ENCODE assay signal across 31 cellular contexts in genomic region chr16:80622007-80622406, GRCh38.
"Had no signal": no experiment of that assay in that cellular context is flagged by ENCODE, and none has a peak within 500 bp of the region (broad histone marks: within the 10 kb centered on the region; RNA-seq: fewer than 3 reads in every experiment).

No MANE protein-coding gene starts in this region.

- H3K36me3 ChIP-seq: brain microvascular endothelial cell, gastroesophageal sphincter had no signal

- DNase-seq: activated CD4-positive, alpha-beta memory T cell treated with anti-CD3 and anti-CD28 coated beads, Interleukin-2, amount 10 ng/mL, durations not matched to agents 7 days and 5 days; activated CD4-positive, alpha-beta T cell treated with anti-CD3 and anti-CD28 coated beads for 36 hours; activated CD4-positive, alpha-beta T cell treated with anti-CD3 and anti-CD28 coated beads, Interleukin-2, amount 10 ng/mL, durations not matched to agents 7 days and 5 days; activated CD4-positive, alpha-beta T cell treated with anti-CD3 and anti-CD28 coated beads, Interleukin-2, amount 50 U/mL, for 4 hours; activated CD4-positive, CD25-positive, alpha-beta regulatory T cell; activated CD4-positive, CD25-positive, alpha-beta regulatory T cell treated with anti-CD3 and anti-CD28 coated beads, Interleukin-2, amount 50 U/mL, for 72 hours; activated CD8-positive, alpha-beta memory T cell treated with anti-CD3 and anti-CD28 coated beads, Interleukin-2, amount 10 ng/mL, durations not matched to agents 7 days and 5 days; activated CD8-positive, alpha-beta memory T cell treated with anti-CD3 and anti-CD28 coated beads, Interleukin-2, amount 50 U/mL, for 4 hours; activated gamma-delta T cell; activated naive CD4-positive, alpha-beta T cell; activated naive CD4-positive, alpha-beta T cell treated with anti-CD3 and anti-CD28 coated beads, Interleukin-2, amount 10 ng/mL, durations not matched to agents 7 days and 5 days; activated naive CD8-positive, alpha-beta T cell treated with anti-CD3 and anti-CD28 coated beads, Interleukin-2, amount 10 ng/mL, durations not matched to agents 7 days and 5 days; activated T-cell treated with anti-CD3 and anti-CD28 coated beads, Interleukin-2, amount 50 U/mL, for 1 hour; activated T-cell treated with anti-CD3 and anti-CD28 coated beads, Interleukin-2, amount 50 U/mL, for 72 hours; amniotic stem cell; anterior cingulate cortex; brain microvascular endothelial cell; dorsolateral prefrontal cortex; effector memory CD4-positive, alpha-beta T cell; erythroblast; esophagus squamous epithelium; foreskin melanocyte; heart right ventricle; T-helper 1 cell; T-helper 17 cell; T1000 had no signal

- H3K9me3 ChIP-seq: esophagus squamous epithelium had no signal

- ATAC-seq: activated CD4-positive, alpha-beta T cell treated with anti-CD3 and anti-CD28 coated beads for 36 hours; activated CD8-positive, alpha-beta memory T cell treated with anti-CD3 and anti-CD28 coated beads, Interleukin-2, amount 10 ng/mL, durations not matched to agents 7 days and 5 days; activated naive CD4-positive, alpha-beta T cell treated with anti-CD3 and anti-CD28 coated beads, Interleukin-2, amount 50 U/mL, for 72 hours; activated T-cell treated with anti-CD3 and anti-CD28 coated beads, Interleukin-2, amount 50 U/mL, for 72 hours; gastroesophageal sphincter; heart right ventricle; T-helper 17 cell had no signal

- H3K27ac ChIP-seq: brain microvascular endothelial cell, coronary artery, esophagus squamous epithelium, gastroesophageal sphincter, heart right ventricle had no signal

- FAIRE-seq: astrocyte, bronchial epithelial cell had no signal

- H3K4me3 ChIP-seq: coronary artery, dorsolateral prefrontal cortex, esophagus squamous epithelium, gastroesophageal sphincter, heart right ventricle had no signal

- H3K4me1 ChIP-seq: esophagus squamous epithelium, gastroesophageal sphincter, heart right ventricle had no signal

- H3K27me3 ChIP-seq: brain microvascular endothelial cell, dorsolateral prefrontal cortex, esophagus squamous epithelium, gastroesophageal sphincter, heart right ventricle had no signal
